In genomic region chr10:125102821-125103220, GRCh38 we compare ENCODE assay signal across 14 cellular contexts. TPM values are rescaled to one million over a fixed set of nuclear protein-coding genes. Genes with fewer than 3 reads are reported as not detected.
DNase-seq lines count a peak whose midpoint lies in the region; ATAC-seq, FAIRE-seq and TF ChIP-seq lines count a peak whose summit lies in the region.
"Had no signal": no experiment of that assay in that cellular context is flagged by ENCODE, and none has a peak within 500 bp of the region (broad histone marks: within the 10 kb centered on the region; RNA-seq: fewer than 3 reads in every experiment).

No MANE protein-coding gene starts in this region.

- H3K9ac ChIP-seq in H1 (replicated peaks in 1 of 4; ENCODE audit: extremely low read depth in 1 of 4, low read depth in 3 of 4, low read length in 3 of 4) = no peak overlapping the region

- H3K9me3 Mint-ChIP-seq in GM23338 = no peaks in the 10 kb centered on the region
- H3K9me3 Mint-ChIP-seq in nephron = peaks cover 7% of the 10 kb centered on the region
- no peaks in the 10 kb centered on the region for H3K9me3 Mint-ChIP-seq in activated CD4-positive, alpha-beta T cell treated with anti-CD3 and anti-CD28 coated beads for 36 hours (ENCODE audit: low read depth)

- H3K27ac ChIP-seq in GM23338 (ENCODE audit: low read depth) (peak overlapping the region; percentile 87), H1 (ENCODE audit: low read depth, low read length) (no peak overlapping the region)
- H3K27ac ChIP-seq: C4-2B had no signal

- H3F3A ChIP-seq in GM23338 (replicated peaks; ENCODE audit: low read depth) = peaks cover 10% of the 10 kb centered on the region; the same call in 1 of the 2 replicates

- no peak for FAIRE-seq in H1 (lab: Jason Lieb, UNC)
- FAIRE-seq: TTC549 had no signal

- H3K27ac Mint-ChIP-seq in GM23338 (peak overlapping the region; percentile 93), nephron (peak overlapping the region in 2 of 3 experiments; percentile 35 to 44)
- no peak overlapping the region for H3K27ac Mint-ChIP-seq in activated CD4-positive, alpha-beta T cell treated with anti-CD3 and anti-CD28 coated beads for 36 hours

- CTCF ChIA-PET in H1 (lab: Charles Lee; ENCODE audit: partially characterized antibody) = interaction anchor here (0.9 to 2.6 kb wide), 10 partner anchors 11 to 55 kb away, joined by 3 to 13 read pairs (median 5); no protein-coding TSS in a partner anchor
- CTCF ChIA-PET in activated CD4-positive, alpha-beta T cell treated with anti-CD3 and anti-CD28 coated beads for 36 hours (lab: Charles Lee) = interaction anchor here (0.6 kb wide), 1 partner anchor 849 kb away, joined by 3 read pairs; no protein-coding TSS in a partner anchor

- H3K4me1 ChIP-seq in GM23338 (ENCODE audit: insufficient read depth) (peaks cover 90% of the 10 kb centered on the region), H1 (replicated peaks in 1 of 4; ENCODE audit: control insufficient read depth in 3 of 4, insufficient read depth in 4 of 4, low read length in 3 of 4) (peaks cover 21 to 48% (median 35%) of the 10 kb centered on the region in 4 experiments)

- H3K79me2 ChIP-seq in GM23338 (replicated peaks; ENCODE audit: insufficient read depth) = peaks cover 100% of the 10 kb centered on the region
- H3K79me2 ChIP-seq in H1 (ENCODE audit: control insufficient read depth in 1 of 2, insufficient read depth in 2 of 2, low read length in 2 of 2) = peaks cover 48 to 100% of the 10 kb centered on the region in 2 experiments

- no peak overlapping the region for H2AFZ ChIP-seq in GM23338
- H2AFZ ChIP-seq in H1 (ENCODE audit: low read length) = no peak overlapping the region

- H3K4me3 ChIP-seq in GM23338 (0 out of 2 replicates have a peak overlapping the region, but pooled peaks have one; percentile 23), H1 (ENCODE audit: extremely low read depth in 1 of 4, insufficient read depth in 2 of 4, low read depth in 3 of 4, low read length in 4 of 4) (no peak overlapping the region)

- TF ChIP-seq RAD21 in H1 (IDR thresholded peaks at IDR 0.05 in 1 of 2, conservative IDR thresholded peaks at IDR 0.05 in 1 of 2; ENCODE audit: low read depth in 2 of 2, low read length in 2 of 2) = 0 out of 4 replicates have a peak, but pooled peaks of 1 of the 2 experiments have one; percentile 14

- intact Hi-C loops in activated CD4-positive, alpha-beta T cell treated with anti-CD3 and anti-CD28 coated beads for 36 hours (cut with DNase I, micrococcal nuclease) = no loop called here

- no peaks in the 10 kb centered on the region for H3K23me2 ChIP-seq in H1 (ENCODE audit: low read depth, low read length)

- DNase-seq in GM23338 (ENCODE audit: low spot score) (no peak), NCI-H69 (lab: John Stamatoyannopoulos, UW) (peak; percentile 69), H1 (ENCODE audit: low read depth in 1 of 2, low spot score in 2 of 2) (no peak), AG08395 (ENCODE audit: low spot score) (no peak)
- no peak for DNase-seq in activated T-cell treated with anti-CD3 and anti-CD28 coated beads, Interleukin-2, amount 50 U/mL, for 48 hours
- DNase-seq in activated CD4-positive, alpha-beta T cell treated with anti-CD3 and anti-CD28 coated beads for 36 hours = no peak
- DNase-seq: activated naive CD4-positive, alpha-beta T cell treated with Interleukin-2 at 50 U/mL for 16 hours; NCI-H1694; stimulated activated naive CD4-positive, alpha-beta T cell had no signal

- no peak overlapping the region for H3K14ac ChIP-seq in H1 (ENCODE audit: insufficient read length)

- H3K36me3 Mint-ChIP-seq in GM23338 (ENCODE audit: low read depth) = peaks cover 83% of the 10 kb centered on the region
- peaks cover 57% of the 10 kb centered on the region for H3K36me3 Mint-ChIP-seq in nephron (ENCODE audit: low read depth)
- H3K36me3 Mint-ChIP-seq in activated CD4-positive, alpha-beta T cell treated with anti-CD3 and anti-CD28 coated beads for 36 hours (ENCODE audit: low read depth) = no peaks in the 10 kb centered on the region

- no peaks in the 10 kb centered on the region for H3K9me3 ChIP-seq in H1 (ENCODE audit: insufficient read depth in 2 of 2, low read depth in 1 of 2, low read length in 1 of 2)

- no peak for TF ChIP-seq POLR2A in H1 (IDR thresholded peaks at IDR 0.05; ENCODE audit: control extremely low read depth in 1 of 2, low read depth in 2 of 2, low read length in 2 of 2)

- H3K56ac ChIP-seq in H1 (replicated peaks; ENCODE audit: insufficient read length, low read depth, low read length) = no peak overlapping the region

- H3K4me1 Mint-ChIP-seq in GM23338 (peaks cover 98% of the 10 kb centered on the region), nephron (peaks cover 45% of the 10 kb centered on the region)
- no peaks in the 10 kb centered on the region for H3K4me1 Mint-ChIP-seq in activated CD4-positive, alpha-beta T cell treated with anti-CD3 and anti-CD28 coated beads for 36 hours

- H4K5ac ChIP-seq in H1 (ENCODE audit: insufficient read length, low read depth, low read length) = no peak overlapping the region

- H2BK120ac ChIP-seq in H1 (replicated peaks; ENCODE audit: low read depth, low read length) = no peak overlapping the region

- no peak overlapping the region for H3K4ac ChIP-seq in H1 (replicated peaks; ENCODE audit: insufficient read length, low read depth, low read length)

- H2BK15ac ChIP-seq in H1 (ENCODE audit: low read length) = no peak overlapping the region

- ATAC-seq in GM23338 (peak; percentile 13), GM21528 (IDR thresholded peaks at IDR 0.05; ENCODE audit: low FRiP score, unreplicated experiment) (no peak)
- no peak for ATAC-seq in activated CD4-positive, alpha-beta T cell treated with anti-CD3 and anti-CD28 coated beads for 36 hours
- ATAC-seq: right cardiac atrium had no signal

- no peak overlapping the region for H2BK20ac ChIP-seq in H1 (ENCODE audit: low read length)

- 85% methylated on average over 10 of the region's 10 CpGs; no CpG with 5 or more reads in 1 of the 2 experiments for WGBS in H1 (ENCODE audit: extremely low coverage in 1 of 2, insufficient coverage in 1 of 2, insufficient read length in 1 of 2, insufficient replicate concordance in 2 of 2, low coverage in 1 of 2, low lambda C conversion rate in 2 of 2, missing lambda C conversion rate in 1 of 2), 2 experiments

- POLR2A ChIA-PET in H1 (lab: Charles Lee; ENCODE audit: partially characterized antibody) = interaction anchor here (0.5 to 2.3 kb wide), 10 partner anchors 10 to 51 kb away, joined by 3 to 5 read pairs (median 3); no protein-coding TSS in a partner anchor
- POLR2A ChIA-PET in activated CD4-positive, alpha-beta T cell treated with anti-CD3 and anti-CD28 coated beads for 36 hours (lab: Charles Lee) = no interaction called here

- H3K27me3 Mint-ChIP-seq in GM23338 (ENCODE audit: insufficient read depth, low read depth, poor library complexity) (peaks cover 29% of the 10 kb centered on the region), nephron (ENCODE audit: low read depth) (no peaks in the 10 kb centered on the region)
- no peaks in the 10 kb centered on the region for H3K27me3 Mint-ChIP-seq in activated CD4-positive, alpha-beta T cell treated with anti-CD3 and anti-CD28 coated beads for 36 hours

- TF ChIP-seq CTCF in GM23338 (conservative IDR thresholded peaks at IDR 0.05; ENCODE audit: low read depth in 2 of 2) = peak in 1 of 2 experiments; percentile 19; a peak in 1 of 4 replicates
- no peak for TF ChIP-seq CTCF in H1 (IDR thresholded peaks at IDR 0.05; ENCODE audit: control extremely low read depth in 1 of 3, insufficient read depth in 1 of 3, low read depth in 1 of 3, low read length in 3 of 3)
- TF ChIP-seq CTCF in nephron (IDR thresholded peaks at IDR 0.05; ENCODE audit: unreplicated experiment in 3 of 3) = no peak

- H3K18ac ChIP-seq in H1 (ENCODE audit: extremely low read depth, low read length) = no peak overlapping the region; the same call in 1 of the 2 replicates

- no peak overlapping the region for H3K23ac ChIP-seq in H1 (ENCODE audit: insufficient read length)

- peaks cover 91% of the 10 kb centered on the region for H4K20me1 ChIP-seq in GM23338 (replicated peaks; ENCODE audit: insufficient read depth)
- peaks cover 77 to 87% of the 10 kb centered on the region in 2 experiments for H4K20me1 ChIP-seq in H1 (replicated peaks in 1 of 2; ENCODE audit: control insufficient read depth in 1 of 2, insufficient read depth in 2 of 2, low read length in 2 of 2)

- H3K9me2 ChIP-seq in GM23338 (ENCODE audit: insufficient read depth) = no peaks in the 10 kb centered on the region

- no peak overlapping the region; the same call in 1 of the 2 replicates for H4K8ac ChIP-seq in H1 (ENCODE audit: extremely low read depth, insufficient read depth, low read length)

- peaks cover 30% of the 10 kb centered on the region for H3K79me1 ChIP-seq in H1 (ENCODE audit: low read depth, low read length)

- H3K27me3 ChIP-seq in GM23338 (ENCODE audit: insufficient read depth) (no peaks in the 10 kb centered on the region), H1 (replicated peaks in 1 of 4; ENCODE audit: control insufficient read depth in 3 of 4, extremely low read depth in 1 of 4, insufficient read depth in 3 of 4, low read length in 3 of 4) (no peaks in the 10 kb centered on the region)

- peak overlapping the region; percentile 45; the same call in 2 of the 3 replicates for H3K4me3 Mint-ChIP-seq in GM23338
- H3K4me3 Mint-ChIP-seq in nephron = no peak overlapping the region
- no peak overlapping the region for H3K4me3 Mint-ChIP-seq in activated CD4-positive, alpha-beta T cell treated with anti-CD3 and anti-CD28 coated beads for 36 hours

- H2AK5ac ChIP-seq in H1 (ENCODE audit: low read depth, low read length) = no peak overlapping the region

- H4K91ac ChIP-seq in H1 (replicated peaks; ENCODE audit: insufficient read length, low read length) = no peak overlapping the region

- H2BK5ac ChIP-seq in H1 (ENCODE audit: low read depth, low read length) = peak overlapping the region; percentile 35; the same call in 1 of the 2 replicates

- H3K4me2 ChIP-seq in GM23338 = peak overlapping the region; percentile 67
- peak overlapping the region in 1 of 2 experiments; percentile 2; a peak in 1 of 4 replicates for H3K4me2 ChIP-seq in H1 (ENCODE audit: insufficient read depth in 1 of 2, low read depth in 2 of 2, low read length in 2 of 2)

- peaks cover 15% of the 10 kb centered on the region; the same call in 1 of the 2 replicates for H3K36me3 ChIP-seq in GM23338 (ENCODE audit: insufficient read depth)
- peaks cover 7 to 51% (median 17%) of the 10 kb centered on the region in 4 experiments; a peak in 7 of 8 replicates for H3K36me3 ChIP-seq in H1 (ENCODE audit: control insufficient read depth in 2 of 4, insufficient read depth in 4 of 4, low read length in 3 of 4)

- no peak for TF ChIP-seq EP300 in H1 (IDR thresholded peaks at IDR 0.05; ENCODE audit: borderline replicate concordance in 1 of 2, low read depth in 2 of 2, low read length in 2 of 2)

- no peak overlapping the region; the same call in 1 of the 2 replicates for H2BK12ac ChIP-seq in H1 (ENCODE audit: low read depth, low read length)

RNA-seq across cellular contexts. Expression of gene CTBP2, which starts 57.5 kb away (rescaled TPM):
- total RNA-seq in GM23338 (2014; rRNA removed; shearing (Covaris generic)) = 233 and 265 TPM in 2 replicates
- polyA plus RNA-seq in GM23338 (2016; fragmentation: Nextera tagmentation; extraction: Ambion mirVana) (133 and 138 TPM in 2 replicates), H1 (2011; rRNA removed) (208 and 274 TPM in 2 replicates)
- total RNA-seq in H1 (2021; fragmentation: NEBNext Ultra II Directional; extraction: Animal tissue kit (Norgen Biotek cat#: 25700)) = 218 and 221 TPM in 2 replicates
- 254 TPM for polyA plus RNA-seq in H1 (2011; cell fraction: cytosol; rRNA removed)
- 524 TPM for polyA plus RNA-seq in H1 (2011; cell fraction: nucleus; rRNA removed)
- polyA plus RNA-seq in H1 (2012, experiment 1 of 2) = 156 to 222 TPM (median 206 TPM) in 4 replicates
- polyA plus RNA-seq in H1 (2012, experiment 2 of 2) = 48.0 TPM
- 109 TPM for polyA plus RNA-seq in H1 (2013, experiment 1 of 2)
- polyA plus RNA-seq in H1 (2013, experiment 2 of 2) = 108 TPM
- 244 and 299 TPM in 2 replicates for polyA minus RNA-seq in H1 (2011; rRNA and poly(A)+ RNA removed)
- polyA minus RNA-seq in H1 (2011; cell fraction: cytosol; rRNA and poly(A)+ RNA removed) = 209 TPM
- 223 TPM for polyA minus RNA-seq in H1 (2011; cell fraction: nucleus; rRNA and poly(A)+ RNA removed)
- under 1 TPM; 0.12 to 0.21 TPM for total RNA-seq in activated CD4-positive, alpha-beta T cell treated with anti-CD3 and anti-CD28 coated beads for 36 hours

Comparison
In these comparisons a context has a peak if more than half of its experiments do, and no peak if none do; other contexts are left out.
1. RNA of gene CTBP2, which starts 57.5 kb away (total RNA-seq): 233 to 265 TPM in GM23338 and 218 to 221 TPM in H1; 0.12 to 0.21 TPM in activated CD4-positive, alpha-beta T cell treated with anti-CD3 and anti-CD28 coated beads for 36 hours; every median in the first group is over 100 times any median in the second.